Comparison of ENCODE assay signal across 8 cellular contexts in genomic region chr1:181135815-181136737, GRCh38.
DNase-seq lines count a peak whose midpoint lies in the region; ATAC-seq and TF ChIP-seq lines count a peak whose summit lies in the region.

No MANE protein-coding gene starts in this region.

- H3K36me3 Mint-ChIP-seq in nephron progenitor cell (ENCODE audit: low read depth), result no peaks in the 10 kb centered on the region

- H3K9me3 Mint-ChIP-seq in nephron progenitor cell, result no peaks in the 10 kb centered on the region

- H3K27ac Mint-ChIP-seq in nephron progenitor cell, result peak overlapping the region; percentile 95

- H3K4me1 Mint-ChIP-seq in nephron progenitor cell, result peaks cover 44% of the 10 kb centered on the region

- DNase-seq in DMS53 (lab: John Stamatoyannopoulos, UW) (peak; percentile 56), NOMO-1 (lab: John Stamatoyannopoulos, UW; ENCODE audit: unreplicated experiment in 2 of 2) (peak; percentile 59 to 87), cerebellar cortex (ENCODE audit: low spot score) (peak; percentile 69), nephron progenitor cell (no peak), NK-92 (lab: John Stamatoyannopoulos, UW; ENCODE audit: unreplicated experiment) (no peak), NCI-H1694 (lab: John Stamatoyannopoulos, UW) (no peak)
- no peak for DNase-seq in stimulated activated CD4-positive, alpha-beta T cell treated with anti-CD3 and anti-CD28 coated beads, Interleukin-2, amount 100 ng/mL, for 48 hours

- no peak for ATAC-seq in GM19397 (IDR thresholded peaks at IDR 0.05; ENCODE audit: unreplicated experiment)

- no peak for TF ChIP-seq CTCF in nephron progenitor cell (IDR thresholded peaks at IDR 0.05)

- H3K4me3 Mint-ChIP-seq in nephron progenitor cell, result no peak overlapping the region

- peaks cover 21% of the 10 kb centered on the region for H3K27me3 Mint-ChIP-seq in nephron progenitor cell (ENCODE audit: low read depth, poor library complexity)

Comparison
In these comparisons a context has a peak if more than half of its experiments do, and no peak if none do; other contexts are left out.
1. DNase-seq: peak in DMS53 (single experiment), NOMO-1 (2 of 2) and cerebellar cortex (single experiment); none in nephron progenitor cell (single experiment), stimulated activated CD4-positive, alpha-beta T cell treated with anti-CD3 and anti-CD28 coated beads, Interleukin-2, amount 100 ng/mL, for 48 hours (0 of 2), NK-92 (single experiment) and NCI-H1694 (single experiment).